12 cellular contexts compared by ENCODE assay signal in the genomic region with DNA sequence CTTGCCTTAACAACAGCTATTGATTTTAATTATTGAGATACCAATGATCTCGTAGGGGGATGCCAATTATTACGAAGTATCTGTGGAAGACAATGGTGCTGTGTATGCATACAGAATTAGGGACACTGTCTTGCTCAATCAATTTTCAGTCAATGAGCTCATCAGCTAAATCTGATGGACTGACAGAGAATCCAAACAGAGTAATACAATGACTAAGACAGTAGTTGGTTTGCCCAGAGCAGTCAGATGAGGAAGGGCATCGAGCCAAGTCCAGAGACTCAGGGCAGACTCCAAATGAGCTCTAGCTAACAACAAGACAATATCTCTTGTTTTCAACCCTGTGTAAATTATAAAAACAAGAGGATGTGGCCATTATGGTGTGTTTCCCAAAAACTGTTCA. TPM values are rescaled to one million over a fixed set of nuclear protein-coding genes. Genes with fewer than 3 reads are reported as not detected.
DNase-seq lines count a peak whose midpoint lies in the region; ATAC-seq, FAIRE-seq and TF ChIP-seq lines count a peak whose summit lies in the region.
"Had no signal": no experiment of that assay in that cellular context is flagged by ENCODE, and none has a peak within 500 bp of the region (broad histone marks: within the 10 kb centered on the region; RNA-seq: fewer than 3 reads in every experiment).

No MANE protein-coding gene starts in this region.

- H3K9me3 Mint-ChIP-seq in activated CD8-positive, alpha-beta memory T cell treated with anti-CD3 and anti-CD28 coated beads, Interleukin-2, amount 10 ng/mL, durations not matched to agents 7 days and 5 days (ENCODE audit: low read depth), result no peaks in the 10 kb centered on the region
- H3K9me3 Mint-ChIP-seq in CD4-positive, alpha-beta memory T cell, result peaks cover 0 to 4% (median 0%) of the 10 kb centered on the region in 8 donors
- H3K9me3 Mint-ChIP-seq: activated T-helper 1 cell treated with anti-CD3 and anti-CD28 coated beads, Interleukin-12 subunit alpha, Interleukin-12 subunit beta, Interleukin-2, Interleukin-4 antibody, amounts not matched to agents 30 ng/mL and 10 ng/mL and 1 ng/mL, durations not matched to agents 14 hours and 24 hours and 36 hours had no signal

- 76 to 79% methylated on average over 3 of the region's 3 CpGs for WGBS in pancreas, 2 donors

- peak overlapping the region; percentile 36 for H3K27ac ChIP-seq in SJSA1
- no peak overlapping the region for H3K27ac ChIP-seq in pancreas
- H3K27ac ChIP-seq in CD4-positive, alpha-beta memory T cell (ENCODE audit: low read depth, low read length), result no peak overlapping the region
- H3K27ac ChIP-seq: SK-N-MC, upper lobe of left lung had no signal

- H3K36me3 Mint-ChIP-seq in activated CD8-positive, alpha-beta memory T cell treated with anti-CD3 and anti-CD28 coated beads, Interleukin-2, amount 10 ng/mL, durations not matched to agents 7 days and 5 days, result no peaks in the 10 kb centered on the region
- no peaks in the 10 kb centered on the region for H3K36me3 Mint-ChIP-seq in CD4-positive, alpha-beta memory T cell

- no peaks in the 10 kb centered on the region for H3K36me3 ChIP-seq in SJSA1
- no peaks in the 10 kb centered on the region for H3K36me3 ChIP-seq in pancreas
- no peaks in the 10 kb centered on the region for H3K36me3 ChIP-seq in CD4-positive, alpha-beta memory T cell (ENCODE audit: insufficient read depth, low read length)
- H3K36me3 ChIP-seq: upper lobe of left lung had no signal

- H3K27me3 Mint-ChIP-seq in activated CD8-positive, alpha-beta memory T cell treated with anti-CD3 and anti-CD28 coated beads, Interleukin-2, amount 10 ng/mL, durations not matched to agents 7 days and 5 days, result peaks cover 21% of the 10 kb centered on the region
- H3K27me3 Mint-ChIP-seq in CD4-positive, alpha-beta memory T cell, result peaks cover 9 to 13% of the 10 kb centered on the region in 2 donors

- H3K9me3 ChIP-seq in SJSA1 (replicated peaks), result no peaks in the 10 kb centered on the region
- no peaks in the 10 kb centered on the region for H3K9me3 ChIP-seq in pancreas
- no peaks in the 10 kb centered on the region for H3K9me3 ChIP-seq in CD4-positive, alpha-beta memory T cell (ENCODE audit: control insufficient read depth in 1 of 2, low read length in 2 of 2)
- H3K9me3 ChIP-seq: upper lobe of left lung had no signal

- H3K27me3 ChIP-seq in SJSA1 (replicated peaks), result no peaks in the 10 kb centered on the region
- no peaks in the 10 kb centered on the region for H3K27me3 ChIP-seq in pancreas
- H3K27me3 ChIP-seq in CD4-positive, alpha-beta memory T cell (ENCODE audit: insufficient read depth, low read length), result no peaks in the 10 kb centered on the region
- H3K27me3 ChIP-seq: upper lobe of left lung had no signal

- H3K4me3 Mint-ChIP-seq in activated CD8-positive, alpha-beta memory T cell treated with anti-CD3 and anti-CD28 coated beads, Interleukin-2, amount 10 ng/mL, durations not matched to agents 7 days and 5 days, result no peak overlapping the region
- no peak overlapping the region for H3K4me3 Mint-ChIP-seq in CD4-positive, alpha-beta memory T cell
- H3K4me3 Mint-ChIP-seq: activated T-helper 1 cell treated with anti-CD3 and anti-CD28 coated beads, Interleukin-12 subunit alpha, Interleukin-12 subunit beta, Interleukin-2, Interleukin-4 antibody, amounts not matched to agents 30 ng/mL and 10 ng/mL and 1 ng/mL, durations not matched to agents 14 hours and 24 hours and 36 hours had no signal

- no peak for ATAC-seq in activated CD8-positive, alpha-beta memory T cell treated with anti-CD3 and anti-CD28 coated beads, Interleukin-2, amount 10 ng/mL, durations not matched to agents 7 days and 5 days
- no peak for ATAC-seq in pancreas
- ATAC-seq in HG03442 (IDR thresholded peaks at IDR 0.05; ENCODE audit: unreplicated experiment), result no peak

- no peak overlapping the region for H3K27ac Mint-ChIP-seq in activated CD8-positive, alpha-beta memory T cell treated with anti-CD3 and anti-CD28 coated beads, Interleukin-2, amount 10 ng/mL, durations not matched to agents 7 days and 5 days
- H3K27ac Mint-ChIP-seq in CD4-positive, alpha-beta memory T cell, result no peak overlapping the region
- H3K27ac Mint-ChIP-seq: activated T-helper 1 cell treated with anti-CD3 and anti-CD28 coated beads, Interleukin-12 subunit alpha, Interleukin-12 subunit beta, Interleukin-2, Interleukin-4 antibody, amounts not matched to agents 30 ng/mL and 10 ng/mL and 1 ng/mL, durations not matched to agents 14 hours and 24 hours and 36 hours had no signal

- POLR2A ChIA-PET in CD4-positive, alpha-beta memory T cell (lab: Charles Lee; ENCODE audit: partially characterized antibody), result interaction anchor here (0.6 kb wide), 1 partner anchor 18 kb away, joined by 3 read pairs; no protein-coding TSS in a partner anchor

- CTCF ChIA-PET in activated CD8-positive, alpha-beta memory T cell treated with anti-CD3 and anti-CD28 coated beads, Interleukin-2, amount 10 ng/mL, durations not matched to agents 7 days and 5 days (lab: Charles Lee), result no interaction called here
- CTCF ChIA-PET in CD4-positive, alpha-beta memory T cell (lab: Charles Lee; ENCODE audit: partially characterized antibody), result interaction anchor here (0.6 kb wide), 1 partner anchor 19 kb away, joined by 3 read pairs; no protein-coding TSS in a partner anchor

- no peaks in the 10 kb centered on the region for H3K4me1 Mint-ChIP-seq in activated CD8-positive, alpha-beta memory T cell treated with anti-CD3 and anti-CD28 coated beads, Interleukin-2, amount 10 ng/mL, durations not matched to agents 7 days and 5 days
- no peaks in the 10 kb centered on the region for H3K4me1 Mint-ChIP-seq in CD4-positive, alpha-beta memory T cell

- intact Hi-C loops in posterior cingulate gyrus (cut with DNase I), result no loop called here
- intact Hi-C loops in pancreas (cut with DNase I), result no loop called here
- intact Hi-C loops in CD4-positive, alpha-beta memory T cell (cut with micrococcal nuclease), result no loop called here

- DNase-seq in H54 (ENCODE audit: insufficient read length, low spot score) (no peak), SJSA1 (ENCODE audit: low read depth in 1 of 2, low spot score in 2 of 2) (peak; percentile 69 to 80), fibroblast of the conjunctiva (ENCODE audit: low read depth) (peak; percentile 79), posterior cingulate gyrus (peak in 7 of 10 donors; percentile 43 to 94 (median 67)), pancreas (no peak)
- no peak for DNase-seq in activated CD8-positive, alpha-beta memory T cell treated with anti-CD3 and anti-CD28 coated beads, Interleukin-2, amount 10 ng/mL, durations not matched to agents 7 days and 5 days
- no peak for DNase-seq in CD4-positive, alpha-beta memory T cell
- DNase-seq: stimulated activated CD4-positive, alpha-beta T cell treated with anti-CD3 and anti-CD28 coated beads, Interleukin-15, amount 100 ng/mL, for 24 hours; upper lobe of left lung had no signal

- TF ChIP-seq POLR2A in H54 (IDR thresholded peaks at IDR 0.05; ENCODE audit: low read depth, low read length), result no peak

- peak; percentile 87 for FAIRE-seq in H54 (lab: Jason Lieb, UNC)
- FAIRE-seq in pancreas (lab: Jason Lieb, UNC), result no peak

- H3K4me3 ChIP-seq in SJSA1 (no peak overlapping the region), pancreas (no peak overlapping the region)
- no peak overlapping the region for H3K4me3 ChIP-seq in CD4-positive, alpha-beta memory T cell (ENCODE audit: low read length in 2 of 2)
- H3K4me3 ChIP-seq: SK-N-MC, upper lobe of left lung had no signal

- H3K4me1 ChIP-seq in SJSA1 (replicated peaks) (peaks cover 40% of the 10 kb centered on the region), pancreas (no peaks in the 10 kb centered on the region)
- H3K4me1 ChIP-seq in CD4-positive, alpha-beta memory T cell (ENCODE audit: insufficient read depth, low read length), result no peaks in the 10 kb centered on the region

- no peak for TF ChIP-seq CTCF in pancreas (IDR thresholded peaks at IDR 0.05)

RNA-seq across cellular contexts. Expression of a gene that starts 14.7 kb away (rescaled TPM):
- total RNA-seq in SJSA1 (2014; rRNA removed; shearing (Covaris generic)), result not detected in 2 replicates
- not detected for total RNA-seq in activated CD8-positive, alpha-beta memory T cell treated with anti-CD3 and anti-CD28 coated beads, Interleukin-2, amount 10 ng/mL, durations not matched to agents 7 days and 5 days
- total RNA-seq in pancreas, result not detected
- polyA plus RNA-seq in pancreas, result not detected
- not detected for total RNA-seq in CD4-positive, alpha-beta memory T cell
- not detected for polyA plus RNA-seq in CD4-positive, alpha-beta memory T cell
- total RNA-seq: activated T-helper 1 cell treated with anti-CD3 and anti-CD28 coated beads, Interleukin-12 subunit alpha, Interleukin-12 subunit beta, Interleukin-2, Interleukin-4 antibody, amounts not matched to agents 30 ng/mL and 10 ng/mL and 1 ng/mL, durations not matched to agents 14 hours and 24 hours and 36 hours; upper lobe of left lung had no signal

RNA-seq across cellular contexts. Expression of a gene that starts 20.9 kb away (rescaled TPM):
- total RNA-seq in SJSA1 (2014; rRNA removed; shearing (Covaris generic)), result 73.7 and 105 TPM in 2 replicates
- 10 to 100 TPM; 12.6 to 16.2 TPM for total RNA-seq in activated CD8-positive, alpha-beta memory T cell treated with anti-CD3 and anti-CD28 coated beads, Interleukin-2, amount 10 ng/mL, durations not matched to agents 7 days and 5 days
- total RNA-seq in pancreas, result 10 to 100 TPM in 1 of 6 donors, 1 to 10 TPM in 5; 3.9 to 11.5 (median 7.0) TPM
- 1 to 10 TPM; 6.9 to 7.5 TPM for polyA plus RNA-seq in pancreas
- total RNA-seq in CD4-positive, alpha-beta memory T cell, result 10 to 100 TPM; 45.3 to 46.6 TPM
- polyA plus RNA-seq in CD4-positive, alpha-beta memory T cell, result 100 to 1,000 TPM in 1 of 2 donors, 10 to 100 TPM in 1; 52.6 to 120 TPM

Comparison
In these comparisons a context has a peak if more than half of its experiments do, and no peak if none do; other contexts are left out.
1. DNase-seq: peak in SJSA1 (2 of 2), fibroblast of the conjunctiva (single experiment) and posterior cingulate gyrus (7 of 10); none in H54 (single experiment), activated CD8-positive, alpha-beta memory T cell treated with anti-CD3 and anti-CD28 coated beads, Interleukin-2, amount 10 ng/mL, durations not matched to agents 7 days and 5 days (single experiment), pancreas (0 of 6) and CD4-positive, alpha-beta memory T cell (0 of 5).